ENCODE assay signal across 8 cellular contexts in genomic region chr2:42752299-42752698, GRCh38. TPM values are rescaled to one million over a fixed set of nuclear protein-coding genes. Genes with fewer than 3 reads are reported as not detected.
DNase-seq lines count a peak whose midpoint lies in the region; ATAC-seq, FAIRE-seq and TF ChIP-seq lines count a peak whose summit lies in the region.

No MANE protein-coding gene starts in this region.

- H2AFZ ChIP-seq in K562 (ENCODE audit: low read depth, low read length) = no peak overlapping the region

- FAIRE-seq in K562 (lab: Jason Lieb, UNC) = no peak

- no peaks in the 10 kb centered on the region for H3K79me2 ChIP-seq in K562 (ENCODE audit: control insufficient read depth, insufficient read depth, low read length)

- H3K27me3 ChIP-seq in GM06990 (replicated peaks; ENCODE audit: control insufficient read depth, insufficient read depth, low read length) (no peaks in the 10 kb centered on the region), K562 (ENCODE audit: control insufficient read depth in 2 of 2, insufficient read depth in 2 of 2, low read length in 2 of 2) (peaks cover 11 to 54% of the 10 kb centered on the region in 2 experiments)

- H3K36me3 ChIP-seq in GM06990 (ENCODE audit: control insufficient read depth, insufficient read depth, low read length) = no peaks in the 10 kb centered on the region; the same call in 1 of the 2 replicates
- no peaks in the 10 kb centered on the region for H3K36me3 ChIP-seq in K562 (ENCODE audit: control insufficient read depth, insufficient read depth, low read length)

- peaks cover 0 to 9% of the 10 kb centered on the region in 2 experiments; a peak in 2 of 5 replicates for H3K4me1 ChIP-seq in K562 (replicated peaks in 1 of 2; ENCODE audit: control insufficient read depth in 2 of 2, insufficient read depth in 2 of 2, low read length in 2 of 2)

- BruUV-seq in K562 (replicated peaks; lab: Mats Ljungman, UMichigan) = no TSS peak

- DNase-seq in GM06990 (ENCODE audit: extremely low read depth, insufficient read length) (peak; percentile 66), K562 (ENCODE audit: extremely low read depth in 1 of 4, low spot score in 3 of 4) (no peak), DMS53 (lab: John Stamatoyannopoulos, UW) (no peak), superior temporal gyrus (ENCODE audit: extremely low spot score) (no peak), NCI-H146 (lab: John Stamatoyannopoulos, UW) (no peak)
- no peak for DNase-seq in stimulated activated CD4-positive, alpha-beta T cell treated with anti-CD3 and anti-CD28 coated beads, Interleukin-4, amount 100 ng/mL, for 24 hours

- peaks cover 8% of the 10 kb centered on the region for H4K20me1 ChIP-seq in K562 (replicated peaks; ENCODE audit: control insufficient read depth, insufficient read depth, low read length)

- no peak for TF ChIP-seq RAD21 in K562 (CRISPR knock-in tag; conservative IDR thresholded peaks at IDR 0.05 in 1 of 2, IDR thresholded peaks at IDR 0.05 in 1 of 2)

- H3K4me2 ChIP-seq in K562 (ENCODE audit: insufficient read depth, low read length) = no peak overlapping the region

- intact Hi-C loops in K562 (cut with micrococcal nuclease) = no loop called here

- H3K9me3 ChIP-seq in K562 (replicated peaks; ENCODE audit: control insufficient read depth, insufficient read depth, low read depth, low read length) = no peaks in the 10 kb centered on the region

- WGBS in K562 (ENCODE audit: insufficient coverage, low coverage, missing lambda C conversion rate) = 0% methylated on average over 1 of the region's 1 CpG

- TF ChIP-seq EP300 in K562 (IDR thresholded peaks at IDR 0.05; ENCODE audit: low read length) = no peak

- peak; percentile 56 for ATAC-seq in GM21381 (IDR thresholded peaks at IDR 0.05; ENCODE audit: unreplicated experiment)
- ATAC-seq in HG03442 (IDR thresholded peaks at IDR 0.05; ENCODE audit: unreplicated experiment) = peak; percentile 59
- no peak for ATAC-seq in K562

- no peak for TF ChIP-seq CTCF in GM06990 (IDR thresholded peaks at IDR 0.05; ENCODE audit: insufficient read depth, low read length, poor library complexity, severe bottlenecking)
- no peak for TF ChIP-seq CTCF in K562 (IDR thresholded peaks at IDR 0.05 in 2 of 3, conservative IDR thresholded peaks at IDR 0.05 in 1 of 3; ENCODE audit: insufficient read depth in 2 of 3, low read depth in 1 of 3, low read length in 3 of 3)

- TF ChIP-seq POLR2A in K562 (conservative IDR thresholded peaks at IDR 0.05) = no peak

- POLR2A ChIA-PET in K562 (lab: Yijun Ruan, JAX) = interaction anchor here (0.6 to 1.0 kb wide), 3 partner anchors 10 to 248 kb away, joined by 3 read pairs; no protein-coding TSS in a partner anchor

- H3K9me1 ChIP-seq in K562 (ENCODE audit: control insufficient read depth, insufficient read depth, low read length) = no peaks in the 10 kb centered on the region

- H3K27ac ChIP-seq in K562 (ENCODE audit: extremely low read depth, low read depth, low read length) = no peak overlapping the region

- no peak overlapping the region for H3K4me3 ChIP-seq in GM06990 (replicated peaks; ENCODE audit: low read depth, low read length)
- H3K4me3 ChIP-seq in K562 = no peak overlapping the region

- H3K9ac ChIP-seq in K562 (ENCODE audit: insufficient read depth in 1 of 2, low read depth in 2 of 2, low read length in 2 of 2) = no peak overlapping the region

- CTCF ChIA-PET in K562 (lab: Yijun Ruan, JAX; ENCODE audit: low intra/inter-chr PET ratio) = no interaction called here

- in situ Hi-C loops in K562 (cut with MboI) = no loop called here

TF ChIP-seq in K562, 482 proteins besides CTCF, POLR2A, EP300 and RAD21:
- TF ChIP-seq SMARCE1 (IDR thresholded peaks at IDR 0.05) (peak; percentile 26; the same call in 1 of the 2 replicates), SPI1 (IDR thresholded peaks at IDR 0.05; ENCODE audit: borderline replicate concordance, low read depth, low read length) (peak; percentile 94), MXD1 (CRISPR knock-in tag; IDR thresholded peaks at IDR 0.05; ENCODE audit: borderline replicate concordance, poor library complexity, severe bottlenecking) (no peak)

RNA-seq across cellular contexts. Expression of gene OXER1, which starts 11.6 kb away (rescaled TPM):
- not detected in 2 replicates for total RNA-seq in K562 (2011; cell fraction: chromatin; rRNA removed; ENCODE audit: low replicate concordance)
- not detected in 2 replicates for total RNA-seq in K562 (2011; cell fraction: nucleolus; rRNA removed)
- not detected in 2 replicates for total RNA-seq in K562 (2011; cell fraction: nucleoplasm; rRNA removed)
- total RNA-seq in K562 (2014; rRNA removed) = not detected in 2 replicates
- not detected in 2 replicates for total RNA-seq in K562 (2014; rRNA removed; fragmentation: Illumina TruSeq; extraction: Trizol)
- not detected in 2 replicates for total RNA-seq in K562 (2015; rRNA removed; fragmentation: Illumina TruSeq; extraction: Trizol)
- not detected in 2 replicates for total RNA-seq in K562 (2021)
- not detected in 2 replicates for polyA plus RNA-seq in K562 (2011; rRNA removed)
- not detected in 2 replicates for polyA plus RNA-seq in K562 (2011; cell fraction: cytosol; rRNA removed)
- polyA plus RNA-seq in K562 (2011; cell fraction: nucleus; rRNA removed) = not detected in 2 replicates
- polyA plus RNA-seq in K562 (2012) = not detected in 2 replicates
- not detected in 2 replicates for polyA plus RNA-seq in K562 (2014; fragmentation: Illumina TruSeq; extraction: Trizol)
- not detected for polyA plus RNA-seq in K562 (2014; fragmentation: Nextera tagmentation; extraction: Ambion mirVana)
- polyA plus RNA-seq in K562 (2014; rRNA removed) = not detected in 2 replicates
- polyA minus RNA-seq in K562 (2011; rRNA and poly(A)+ RNA removed) = not detected in 2 replicates
- not detected in 2 replicates for polyA minus RNA-seq in K562 (2011; cell fraction: cytosol; rRNA and poly(A)+ RNA removed)
- polyA minus RNA-seq in K562 (2011; cell fraction: nucleus; rRNA and poly(A)+ RNA removed) = not detected in 2 replicates

RNA-seq across cellular contexts. Expression of gene HAAO, which starts 40.1 kb away (rescaled TPM):
- total RNA-seq in K562 (2011; cell fraction: chromatin; rRNA removed; ENCODE audit: low replicate concordance) = not detected in 2 replicates
- not detected in 2 replicates for total RNA-seq in K562 (2011; cell fraction: nucleolus; rRNA removed)
- not detected in 2 replicates for total RNA-seq in K562 (2011; cell fraction: nucleoplasm; rRNA removed)
- total RNA-seq in K562 (2014; rRNA removed) (not detected in 2 replicates), K562 (2014; rRNA removed; fragmentation: Illumina TruSeq; extraction: Trizol) (not detected in 2 replicates), K562 (2015; rRNA removed; fragmentation: Illumina TruSeq; extraction: Trizol) (not detected in 2 replicates), K562 (2021) (not detected in 2 replicates)
- polyA plus RNA-seq in K562 (2011; rRNA removed) (not detected in 2 replicates), K562 (2014; fragmentation: Illumina TruSeq; extraction: Trizol) (not detected in 2 replicates), K562 (2014; fragmentation: Nextera tagmentation; extraction: Ambion mirVana) (not detected), K562 (2014; rRNA removed) (not detected in 2 replicates)
- not detected in 2 replicates for polyA plus RNA-seq in K562 (2011; cell fraction: cytosol; rRNA removed)
- not detected in 2 replicates for polyA plus RNA-seq in K562 (2011; cell fraction: nucleus; rRNA removed)
- not detected in 2 replicates for polyA plus RNA-seq in K562 (2012)
- not detected in 2 replicates for polyA minus RNA-seq in K562 (2011; rRNA and poly(A)+ RNA removed)
- polyA minus RNA-seq in K562 (2011; cell fraction: cytosol; rRNA and poly(A)+ RNA removed) = not detected in 2 replicates
- polyA minus RNA-seq in K562 (2011; cell fraction: nucleus; rRNA and poly(A)+ RNA removed) = not detected in 2 replicates
